ENCODE assay signal across 8 cellular contexts in genomic region chr19:10182847-10183246, GRCh38.
"Had no signal": no experiment of that assay in that cellular context is flagged by ENCODE, and none has a peak within 500 bp of the region (broad histone marks: within the 10 kb centered on the region; RNA-seq: fewer than 3 reads in every experiment).

No MANE protein-coding gene starts in this region.

- H3K4me3 Mint-ChIP-seq: HFFc6, IgD-negative memory B cell had no signal

- H3K27ac Mint-ChIP-seq: HFFc6, IgD-negative memory B cell had no signal

- DNase-seq: GM23248, GOT3, H7, HFFc6 had no signal

- ATAC-seq: HCT116 had no signal

- H3K27ac ChIP-seq: GM23248 had no signal

- H3K4me3 ChIP-seq: GM23248, HAP-1 had no signal

- H3K4me1 ChIP-seq: HAP-1 had no signal

- H3K36me3 Mint-ChIP-seq: IgD-negative memory B cell had no signal

- FAIRE-seq: HTR-8/SVneo had no signal

- H3K9me3 Mint-ChIP-seq: HFFc6, IgD-negative memory B cell had no signal

- H3K9me3 ChIP-seq: HAP-1 had no signal

- H3K27me3 Mint-ChIP-seq: IgD-negative memory B cell had no signal

- H3K9ac ChIP-seq: GM23248 had no signal

- H2AFZ ChIP-seq: GM23248 had no signal
